In the genomic region with DNA sequence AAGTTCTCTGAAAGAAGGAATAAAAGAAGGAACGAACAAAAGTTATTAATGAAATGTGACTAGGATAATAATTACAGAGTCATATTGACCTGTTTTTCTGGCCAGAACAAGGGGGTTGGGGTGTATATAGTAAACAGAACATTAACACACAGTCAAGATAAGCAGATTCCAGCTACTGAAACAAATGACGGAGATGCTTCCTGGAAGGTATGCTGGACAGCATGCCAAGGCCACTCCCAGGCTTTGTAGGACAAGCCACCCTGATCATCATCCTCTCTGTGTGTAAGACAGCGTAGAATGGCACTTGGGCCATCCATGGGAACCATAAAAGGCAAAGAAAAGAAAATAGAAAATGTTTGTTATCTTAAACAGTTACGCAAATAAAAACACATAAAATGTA, we compare ENCODE assay signal across 28 cellular contexts.
A peak's percentile ranks its signal among the peaks of the same experiment; 100 is the strongest.
DNase-seq lines count a peak whose midpoint lies in the region; ATAC-seq and TF ChIP-seq lines count a peak whose summit lies in the region.
"Had no signal": no experiment of that assay in that cellular context is flagged by ENCODE, and none has a peak within 500 bp of the region (broad histone marks: within the 10 kb centered on the region; RNA-seq: fewer than 3 reads in every experiment).

No MANE protein-coding gene starts in this region.

- H3K27ac ChIP-seq in esophagus squamous epithelium = peak overlapping the region in 3 of 4 donors; percentile 54 to 65 (median 55)
- H3K27ac ChIP-seq in upper lobe of left lung = peak overlapping the region in 3 of 4 donors; percentile 58 to 79 (median 66)
- H3K27ac ChIP-seq in ovary = no peak overlapping the region
- H3K27ac ChIP-seq: BLaER1 treated with 17β-estradiol and CSF1 and Interleukin-3, amounts not matched to agents 10 nM and 100 nM; body of pancreas; neutrophil; PC-9; psoas muscle; transverse colon had no signal

- ATAC-seq in natural killer cell = no peak
- no peak for ATAC-seq in upper lobe of left lung (ENCODE audit: low FRiP score in 2 of 2)
- ATAC-seq: body of pancreas; HCT116; stimulated activated naive CD8-positive, alpha-beta T cell treated with anti-CD3 and anti-CD28 coated beads, Interleukin-15, amount 100 ng/mL, for 72 hours had no signal

- H3K4me3 Mint-ChIP-seq in natural killer cell (peak overlapping the region; percentile 25), chondrocyte (ENCODE audit: unreplicated experiment) (no peak overlapping the region)
- H3K4me3 Mint-ChIP-seq: memory B cell; stimulated activated naive CD8-positive, alpha-beta T cell treated with anti-CD3 and anti-CD28 coated beads, Interleukin-15, amount 100 ng/mL, for 72 hours; T-helper 2 cell treated with Interferon-gamma antibody and Interleukin-4, amounts not matched to agents 5 μg/mL and 100 μg/mL, for 36 hours had no signal

- H3K36me3 Mint-ChIP-seq in natural killer cell (peaks cover 25% of the 10 kb centered on the region), chondrocyte (ENCODE audit: low read depth) (no peaks in the 10 kb centered on the region)
- H3K36me3 Mint-ChIP-seq: memory B cell had no signal

- no peak for TF ChIP-seq CTCF in LNCaP clone FGC (IDR thresholded peaks at IDR 0.05; ENCODE audit: control insufficient read depth, extremely low read depth, insufficient read depth)
- TF ChIP-seq CTCF in esophagus squamous epithelium (IDR thresholded peaks at IDR 0.05) = no peak
- TF ChIP-seq CTCF in natural killer cell (IDR thresholded peaks at IDR 0.05) = no peak
- TF ChIP-seq CTCF in upper lobe of left lung (IDR thresholded peaks at IDR 0.05) = no peak
- no peak for TF ChIP-seq CTCF in chondrocyte (IDR thresholded peaks at IDR 0.05)
- no peak for TF ChIP-seq CTCF in ovary (IDR thresholded peaks at IDR 0.05)

- intact Hi-C loops in esophagus squamous epithelium (cut with DNase I) (no loop called here), natural killer cell (cut with micrococcal nuclease) (loop anchor here (5.0 kb wide), 1 partner anchor 38 kb away; no protein-coding TSS in a partner anchor), ovary (cut with DNase I) (no loop called here)

- H3K27me3 ChIP-seq in esophagus squamous epithelium (no peaks in the 10 kb centered on the region), upper lobe of left lung (no peaks in the 10 kb centered on the region), ovary (no peaks in the 10 kb centered on the region)
- H3K27me3 ChIP-seq: BLaER1 treated with 17β-estradiol and CSF1 and Interleukin-3, amounts not matched to agents 10 nM and 100 nM; body of pancreas; heart left ventricle; neutrophil; transverse colon had no signal

- H3K4me3 ChIP-seq in LNCaP clone FGC (ENCODE audit: low read depth, low read length) (no peak overlapping the region), esophagus squamous epithelium (no peak overlapping the region), upper lobe of left lung (no peak overlapping the region), ovary (no peak overlapping the region)
- H3K4me3 ChIP-seq: BLaER1 treated with 17β-estradiol and CSF1 and Interleukin-3, amounts not matched to agents 10 nM and 100 nM; body of pancreas; heart left ventricle; PC-9; psoas muscle; transverse colon had no signal

- H3K9me3 ChIP-seq in esophagus squamous epithelium (no peaks in the 10 kb centered on the region), upper lobe of left lung (no peaks in the 10 kb centered on the region), ovary (no peaks in the 10 kb centered on the region)
- H3K9me3 ChIP-seq: body of pancreas, heart left ventricle, neutrophil, psoas muscle, transverse colon had no signal

- H3K4me1 Mint-ChIP-seq in natural killer cell = peaks cover 82 to 87% of the 10 kb centered on the region in 2 donors
- peaks cover 9% of the 10 kb centered on the region for H3K4me1 Mint-ChIP-seq in chondrocyte (ENCODE audit: low read depth)
- H3K4me1 Mint-ChIP-seq: memory B cell had no signal

- H3K27me3 Mint-ChIP-seq in natural killer cell (ENCODE audit: low read depth in 2 of 2) (no peaks in the 10 kb centered on the region), chondrocyte (ENCODE audit: low read depth) (no peaks in the 10 kb centered on the region)
- H3K27me3 Mint-ChIP-seq: stimulated activated naive CD8-positive, alpha-beta T cell treated with anti-CD3 and anti-CD28 coated beads, Interleukin-15, amount 100 ng/mL, for 72 hours had no signal

- no peak for TF ChIP-seq POLR2A in esophagus squamous epithelium (IDR thresholded peaks at IDR 0.05)
- no peak for TF ChIP-seq POLR2A in upper lobe of left lung (IDR thresholded peaks at IDR 0.05)
- TF ChIP-seq POLR2A in ovary (IDR thresholded peaks at IDR 0.05) = no peak

- TF ChIP-seq EP300 in upper lobe of left lung (IDR thresholded peaks at IDR 0.05) (peak in 2 of 4 donors; percentile 62 to 80), ovary (IDR thresholded peaks at IDR 0.05) (no peak)

- H3K4me1 ChIP-seq in esophagus squamous epithelium (peaks cover 10 to 60% (median 19%) of the 10 kb centered on the region in 3 donors), upper lobe of left lung (peaks cover 0 to 27% (median 8%) of the 10 kb centered on the region in 4 donors), ovary (ENCODE audit: insufficient read depth) (peaks cover 23% of the 10 kb centered on the region)

- peak; percentile 62 for DNase-seq in LNCaP clone FGC (ENCODE audit: low read depth)
- DNase-seq in esophagus squamous epithelium (lab: John Stamatoyannopoulos, UW) = no peak
- no peak for DNase-seq in natural killer cell
- no peak for DNase-seq in upper lobe of left lung
- DNase-seq in chondrocyte (ENCODE audit: low spot score) = no peak
- no peak for DNase-seq in NCI-H2081 treated with DMSO at 0.1 percent for 48 hours (lab: John Stamatoyannopoulos, UW)
- no peak for DNase-seq in ovary
- DNase-seq: activated CD4-positive, alpha-beta T cell treated with anti-CD3 and anti-CD28 coated beads for 4 hours; activated effector memory CD4-positive, alpha-beta T cell treated with anti-CD3 and anti-CD28 coated beads, Interleukin-2, amount 50 U/mL, for 16 hours; activated T-cell treated with anti-CD3 and anti-CD28 coated beads, Interleukin-2, amount 50 U/mL, for 1 hour; body of pancreas; DND-41; effector CD4-positive, alpha-beta T cell; heart left ventricle; kidney glomerular epithelial cell; NCI-H2171; NCI-H524 treated with DMSO at 0.1 percent for 48 hours; NK-92 treated with Interleukin-12 subunit alpha and Interleukin-12 subunit beta, amount 100 ng/mL, for 24 hours; PC-9; psoas muscle; SHP77 treated with DMSO at 0.1 percent for 48 hours; stimulated activated naive CD8-positive, alpha-beta T cell treated with anti-CD3 and anti-CD28 coated beads, Interleukin-15, amount 100 ng/mL, for 72 hours; transverse colon had no signal

- 78 to 88% methylated on average over 4 of the region's 4 CpGs for WGBS in esophagus squamous epithelium, 2 donors
- WGBS in upper lobe of left lung, 2 donors = 65 to 71% methylated on average over 4 of the region's 4 CpGs
- 65 to 80% (median 73%) methylated on average over 4 of the region's 4 CpGs for WGBS in ovary, 3 donors

- H3K27ac Mint-ChIP-seq in natural killer cell = peak overlapping the region; percentile 82 to 87
- no peak overlapping the region for H3K27ac Mint-ChIP-seq in chondrocyte (ENCODE audit: unreplicated experiment)
- H3K27ac Mint-ChIP-seq: memory B cell; T-helper 2 cell treated with Interferon-gamma antibody and Interleukin-4, amounts not matched to agents 5 μg/mL and 100 μg/mL, for 36 hours had no signal

- H3K36me3 ChIP-seq in esophagus squamous epithelium (no peaks in the 10 kb centered on the region), upper lobe of left lung (no peaks in the 10 kb centered on the region), ovary (no peaks in the 10 kb centered on the region)
- H3K36me3 ChIP-seq: BLaER1 treated with 17β-estradiol and CSF1 and Interleukin-3, amounts not matched to agents 10 nM and 100 nM; heart left ventricle; neutrophil; transverse colon had no signal

- H3K9me3 Mint-ChIP-seq in natural killer cell = no peaks in the 10 kb centered on the region
- no peaks in the 10 kb centered on the region for H3K9me3 Mint-ChIP-seq in chondrocyte (ENCODE audit: low read depth)
- H3K9me3 Mint-ChIP-seq: memory B cell; T-helper 2 cell treated with Interferon-gamma antibody and Interleukin-4, amounts not matched to agents 5 μg/mL and 100 μg/mL, for 36 hours had no signal

Comparison
In these comparisons a context has a peak if more than half of its experiments do, and no peak if none do; other contexts are left out.
1. H3K27ac ChIP-seq: peak in esophagus squamous epithelium (3 of 4) and upper lobe of left lung (3 of 4); none in ovary (0 of 2).